In the genomic region with DNA sequence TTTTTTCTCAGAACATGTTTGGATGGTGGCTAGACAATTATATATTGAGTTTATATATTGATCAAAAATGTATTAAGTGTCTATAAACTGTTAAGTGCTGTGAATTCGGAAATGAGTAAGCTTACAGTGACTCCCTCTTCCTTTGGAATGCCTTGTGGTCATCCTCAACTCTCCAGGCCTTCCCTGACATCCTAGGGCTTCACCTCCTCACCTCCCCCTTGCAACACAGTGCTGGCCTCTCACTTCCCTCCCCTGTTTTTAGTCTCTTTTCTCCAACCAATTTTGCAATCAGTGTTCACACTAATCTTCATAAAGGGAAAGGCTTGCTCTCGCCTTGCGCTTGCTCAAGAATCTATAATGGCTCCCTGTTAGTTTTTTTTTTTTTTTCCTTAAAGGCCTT, we compare ENCODE assay signal across 22 cellular contexts.
"Had no signal": no experiment of that assay in that cellular context is flagged by ENCODE, and none has a peak within 500 bp of the region (broad histone marks: within the 10 kb centered on the region; RNA-seq: fewer than 3 reads in every experiment).

No MANE protein-coding gene starts in this region.

- H3K36me3 Mint-ChIP-seq: activated naive CD8-positive, alpha-beta T cell treated with anti-CD3 and anti-CD28 coated beads, Interleukin-2, amount 10 ng/mL, durations not matched to agents 7 days and 5 days; T-cell had no signal

- H3K27ac Mint-ChIP-seq: activated CD4-positive, alpha-beta memory T cell treated with anti-CD3 and anti-CD28 coated beads, Interleukin-2, amount 10 ng/mL, durations not matched to agents 7 days and 5 days; activated naive CD8-positive, alpha-beta T cell treated with anti-CD3 and anti-CD28 coated beads, Interleukin-2, amount 10 ng/mL, durations not matched to agents 7 days and 5 days; activated T-cell treated with anti-CD3 and anti-CD28 coated beads, Interleukin-2, amount 50 U/mL, for 72 hours; T-cell had no signal

- H3K4me1 Mint-ChIP-seq: activated CD4-positive, alpha-beta memory T cell treated with anti-CD3 and anti-CD28 coated beads, Interleukin-2, amount 10 ng/mL, durations not matched to agents 7 days and 5 days; activated naive CD8-positive, alpha-beta T cell treated with anti-CD3 and anti-CD28 coated beads, Interleukin-2, amount 10 ng/mL, durations not matched to agents 7 days and 5 days; T-cell had no signal

- H3K4me3 ChIP-seq: adrenal gland, breast epithelium, K562, SK-N-MC had no signal

- DNase-seq: activated CD4-positive, alpha-beta memory T cell treated with anti-CD3 and anti-CD28 coated beads, Interleukin-2, amount 10 ng/mL, durations not matched to agents 7 days and 5 days; activated CD4-positive, alpha-beta T cell treated with anti-CD3 and anti-CD28 coated beads, Interleukin-2, amount 50 U/mL, for 1 hour; activated CD4-positive, CD25-positive, alpha-beta regulatory T cell; activated naive CD4-positive, alpha-beta T cell treated with anti-CD3 and anti-CD28 coated beads, Interleukin-2, amount 50 U/mL, for 16 hours; activated naive CD8-positive, alpha-beta T cell treated with anti-CD3 and anti-CD28 coated beads, Interleukin-2, amount 10 ng/mL, durations not matched to agents 7 days and 5 days; activated T-cell treated with anti-CD3 and anti-CD28 coated beads for 4 hours; activated T-cell treated with anti-CD3 and anti-CD28 coated beads, Interleukin-2, amount 50 U/mL, for 72 hours; adrenal gland; aorta; caudate nucleus; Karpas-422; NCI-H1048; NCI-H2029 treated with DMSO at 0.1 percent for 48 hours; NCI-H510A treated with DMSO at 0.1 percent for 48 hours; NCI-H69; NK-92 treated with Interleukin-12 subunit alpha and Interleukin-12 subunit beta, amount 100 ng/mL, for 24 hours; T-cell; T-helper 2 cell; T1000 had no signal

- ATAC-seq: activated T-cell treated with anti-CD3 and anti-CD28 coated beads, Interleukin-2, amount 50 U/mL, for 72 hours; K562; T-cell had no signal

- H3K4me3 Mint-ChIP-seq: activated CD4-positive, alpha-beta memory T cell treated with anti-CD3 and anti-CD28 coated beads, Interleukin-2, amount 10 ng/mL, durations not matched to agents 7 days and 5 days; activated naive CD8-positive, alpha-beta T cell treated with anti-CD3 and anti-CD28 coated beads, Interleukin-2, amount 10 ng/mL, durations not matched to agents 7 days and 5 days; activated T-cell treated with anti-CD3 and anti-CD28 coated beads, Interleukin-2, amount 50 U/mL, for 72 hours; T-cell had no signal
